Comparison of ENCODE assay signal across 1 cellular context in the genomic region with DNA sequence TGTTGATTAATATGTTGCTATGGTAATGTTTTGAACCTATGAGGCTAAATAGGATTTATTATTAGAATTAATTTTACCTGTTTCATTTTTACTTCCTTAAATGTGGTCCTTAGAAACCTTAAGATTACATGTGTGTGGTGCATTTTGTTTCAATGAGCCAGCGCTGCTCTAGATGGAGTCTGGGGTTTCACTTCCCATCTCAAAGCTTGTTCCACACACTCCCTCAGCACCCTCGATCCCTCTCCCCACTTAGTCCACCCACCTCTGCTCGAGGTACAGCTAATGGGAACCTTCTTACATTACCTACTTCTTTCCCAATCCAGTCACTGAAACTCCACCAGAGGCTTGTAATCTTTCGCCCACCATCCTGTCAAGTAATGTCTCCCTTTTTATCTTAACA.
TF ChIP-seq lines count a peak whose summit lies in the region.

No MANE protein-coding gene starts in this region.

TF ChIP-seq in GM12878, 131 proteins besides CTCF, POLR2A, EP300 and RAD21 (continued from another document and continues in another):
- TF ChIP-seq, protein P1, sequence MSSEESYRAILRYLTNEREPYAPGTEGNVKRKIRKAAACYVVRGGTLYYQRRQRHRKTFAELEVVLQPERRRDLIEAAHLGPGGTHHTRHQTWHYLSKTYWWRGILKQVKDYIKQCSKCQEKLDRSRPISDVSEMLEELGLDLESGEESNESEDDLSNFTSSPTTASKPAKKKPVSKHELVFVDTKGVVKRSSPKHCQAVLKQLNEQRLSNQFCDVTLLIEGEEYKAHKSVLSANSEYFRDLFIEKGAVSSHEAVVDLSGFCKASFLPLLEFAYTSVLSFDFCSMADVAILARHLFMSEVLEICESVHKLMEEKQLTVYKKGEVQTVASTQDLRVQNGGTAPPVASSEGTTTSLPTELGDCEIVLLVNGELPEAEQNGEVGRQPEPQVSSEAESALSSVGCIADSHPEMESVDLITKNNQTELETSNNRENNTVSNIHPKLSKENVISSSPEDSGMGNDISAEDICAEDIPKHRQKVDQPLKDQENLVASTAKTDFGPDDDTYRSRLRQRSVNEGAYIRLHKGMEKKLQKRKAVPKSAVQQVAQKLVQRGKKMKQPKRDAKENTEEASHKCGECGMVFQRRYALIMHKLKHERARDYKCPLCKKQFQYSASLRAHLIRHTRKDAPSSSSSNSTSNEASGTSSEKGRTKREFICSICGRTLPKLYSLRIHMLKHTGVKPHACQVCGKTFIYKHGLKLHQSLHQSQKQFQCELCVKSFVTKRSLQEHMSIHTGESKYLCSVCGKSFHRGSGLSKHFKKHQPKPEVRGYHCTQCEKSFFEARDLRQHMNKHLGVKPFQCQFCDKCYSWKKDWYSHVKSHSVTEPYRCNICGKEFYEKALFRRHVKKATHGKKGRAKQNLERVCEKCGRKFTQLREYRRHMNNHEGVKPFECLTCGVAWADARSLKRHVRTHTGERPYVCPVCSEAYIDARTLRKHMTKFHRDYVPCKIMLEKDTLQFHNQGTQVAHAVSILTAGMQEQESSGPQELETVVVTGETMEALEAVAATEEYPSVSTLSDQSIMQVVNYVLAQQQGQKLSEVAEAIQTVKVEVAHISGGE (CRISPR knock-in tag; IDR thresholded peaks at IDR 0.05): no peak
- TF ChIP-seq MYC (IDR thresholded peaks at IDR 0.05; ENCODE audit: insufficient read depth, insufficient read length, insufficient replicate concordance, low read length, severe bottlenecking) (no peak), EED (IDR thresholded peaks at IDR 0.05; ENCODE audit: low read depth) (0 out of 2 replicates have a peak, but pooled peaks have one; percentile 34), PML (IDR thresholded peaks at IDR 0.05; ENCODE audit: low read length) (no peak), DPF2 (IDR thresholded peaks at IDR 0.05) (no peak), ASH2L (IDR thresholded peaks at IDR 0.05; ENCODE audit: borderline replicate concordance, low read depth) (no peak), MXI1 (IDR thresholded peaks at IDR 0.05; ENCODE audit: low read depth, low read length) (no peak), ATF7 (IDR thresholded peaks at IDR 0.05; ENCODE audit: low read depth) (0 out of 2 replicates have a peak, but pooled peaks have one; percentile 19), NFXL1 (IDR thresholded peaks at IDR 0.05; ENCODE audit: borderline replicate concordance) (no peak), FOS (IDR thresholded peaks at IDR 0.05; ENCODE audit: borderline replicate concordance, extremely low read depth, insufficient read length) (no peak), POU2F2 (IDR thresholded peaks at IDR 0.05; ENCODE audit: borderline replicate concordance, low read depth, low read length) (no peak), MYB (IDR thresholded peaks at IDR 0.05; ENCODE audit: borderline replicate concordance, low read depth, low read length) (no peak), MEF2B (IDR thresholded peaks at IDR 0.05; ENCODE audit: partially characterized antibody, poor library complexity, severe bottlenecking) (peak; percentile 50), LARP7 (IDR thresholded peaks at IDR 0.05) (no peak), SUZ12 (IDR thresholded peaks at IDR 0.05; ENCODE audit: unreplicated experiment) (no peak), BRCA1 (IDR thresholded peaks at IDR 0.05; ENCODE audit: low read depth, low read length) (no peak), SUPT20H (IDR thresholded peaks at IDR 0.05; ENCODE audit: borderline replicate concordance, control insufficient read depth, low read depth, low read length) (no peak), IKZF2 (IDR thresholded peaks at IDR 0.05) (peak; percentile 68 to 75), KDM1A (IDR thresholded peaks at IDR 0.05; ENCODE audit: borderline replicate concordance) (no peak), BCL11A (IDR thresholded peaks at IDR 0.05; ENCODE audit: low read depth, low read length) (peak; percentile 34; the same call in 1 of the 2 replicates), MTA2 (IDR thresholded peaks at IDR 0.05; ENCODE audit: low read depth) (peak; percentile 78; the same call in 1 of the 2 replicates), CBX3 (IDR thresholded peaks at IDR 0.05; ENCODE audit: borderline replicate concordance, low read depth) (no peak), BMI1 (IDR thresholded peaks at IDR 0.05; ENCODE audit: borderline replicate concordance) (0 out of 2 replicates have a peak, but pooled peaks have one; percentile 43), IRF4 (IDR thresholded peaks at IDR 0.05; ENCODE audit: low read depth, low read length) (peak; percentile 45; the same call in 1 of the 2 replicates), SREBF1 (IDR thresholded peaks at IDR 0.05; ENCODE audit: low read length) (no peak), CHD1 (IDR thresholded peaks at IDR 0.05; ENCODE audit: low read depth, low read length) (no peak), IKZF1 (conservative IDR thresholded peaks at IDR 0.05) (peak; percentile 38), TCF12 (IDR thresholded peaks at IDR 0.05; ENCODE audit: low read depth, low read length) (no peak), ZSCAN29 (IDR thresholded peaks at IDR 0.05) (no peak), SPI1 (IDR thresholded peaks at IDR 0.05; ENCODE audit: borderline replicate concordance, insufficient read depth, low read depth, low read length) (peak; percentile 94), NR2C1 (IDR thresholded peaks at IDR 0.05) (no peak), SREBF2 (IDR thresholded peaks at IDR 0.05; ENCODE audit: low read length) (no peak), RAD51 (IDR thresholded peaks at IDR 0.05) (no peak), JUND (IDR thresholded peaks at IDR 0.05; ENCODE audit: low read depth, low read length) (no peak)
- TF ChIP-seq, protein P2, sequence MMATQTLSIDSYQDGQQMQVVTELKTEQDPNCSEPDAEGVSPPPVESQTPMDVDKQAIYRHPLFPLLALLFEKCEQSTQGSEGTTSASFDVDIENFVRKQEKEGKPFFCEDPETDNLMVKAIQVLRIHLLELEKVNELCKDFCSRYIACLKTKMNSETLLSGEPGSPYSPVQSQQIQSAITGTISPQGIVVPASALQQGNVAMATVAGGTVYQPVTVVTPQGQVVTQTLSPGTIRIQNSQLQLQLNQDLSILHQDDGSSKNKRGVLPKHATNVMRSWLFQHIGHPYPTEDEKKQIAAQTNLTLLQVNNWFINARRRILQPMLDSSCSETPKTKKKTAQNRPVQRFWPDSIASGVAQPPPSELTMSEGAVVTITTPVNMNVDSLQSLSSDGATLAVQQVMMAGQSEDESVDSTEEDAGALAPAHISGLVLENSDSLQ (IDR thresholded peaks at IDR 0.05): no peak
- TF ChIP-seq, protein P3, sequence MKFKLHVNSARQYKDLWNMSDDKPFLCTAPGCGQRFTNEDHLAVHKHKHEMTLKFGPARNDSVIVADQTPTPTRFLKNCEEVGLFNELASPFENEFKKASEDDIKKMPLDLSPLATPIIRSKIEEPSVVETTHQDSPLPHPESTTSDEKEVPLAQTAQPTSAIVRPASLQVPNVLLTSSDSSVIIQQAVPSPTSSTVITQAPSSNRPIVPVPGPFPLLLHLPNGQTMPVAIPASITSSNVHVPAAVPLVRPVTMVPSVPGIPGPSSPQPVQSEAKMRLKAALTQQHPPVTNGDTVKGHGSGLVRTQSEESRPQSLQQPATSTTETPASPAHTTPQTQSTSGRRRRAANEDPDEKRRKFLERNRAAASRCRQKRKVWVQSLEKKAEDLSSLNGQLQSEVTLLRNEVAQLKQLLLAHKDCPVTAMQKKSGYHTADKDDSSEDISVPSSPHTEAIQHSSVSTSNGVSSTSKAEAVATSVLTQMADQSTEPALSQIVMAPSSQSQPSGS (IDR thresholded peaks at IDR 0.05; ENCODE audit: low read length): no peak
- TF ChIP-seq, protein P4, sequence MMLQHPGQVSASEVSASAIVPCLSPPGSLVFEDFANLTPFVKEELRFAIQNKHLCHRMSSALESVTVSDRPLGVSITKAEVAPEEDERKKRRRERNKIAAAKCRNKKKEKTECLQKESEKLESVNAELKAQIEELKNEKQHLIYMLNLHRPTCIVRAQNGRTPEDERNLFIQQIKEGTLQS (IDR thresholded peaks at IDR 0.05; ENCODE audit: borderline replicate concordance, extremely low read depth, low read depth, low read length): no peak
- TF ChIP-seq, protein P5, sequence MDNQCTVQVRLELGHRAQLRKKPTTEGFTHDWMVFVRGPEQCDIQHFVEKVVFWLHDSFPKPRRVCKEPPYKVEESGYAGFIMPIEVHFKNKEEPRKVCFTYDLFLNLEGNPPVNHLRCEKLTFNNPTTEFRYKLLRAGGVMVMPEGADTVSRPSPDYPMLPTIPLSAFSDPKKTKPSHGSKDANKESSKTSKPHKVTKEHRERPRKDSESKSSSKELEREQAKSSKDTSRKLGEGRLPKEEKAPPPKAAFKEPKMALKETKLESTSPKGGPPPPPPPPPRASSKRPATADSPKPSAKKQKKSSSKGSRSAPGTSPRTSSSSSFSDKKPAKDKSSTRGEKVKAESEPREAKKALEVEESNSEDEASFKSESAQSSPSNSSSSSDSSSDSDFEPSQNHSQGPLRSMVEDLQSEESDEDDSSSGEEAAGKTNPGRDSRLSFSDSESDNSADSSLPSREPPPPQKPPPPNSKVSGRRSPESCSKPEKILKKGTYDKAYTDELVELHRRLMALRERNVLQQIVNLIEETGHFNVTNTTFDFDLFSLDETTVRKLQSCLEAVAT (IDR thresholded peaks at IDR 0.05): no peak
- TF ChIP-seq, protein P6, sequence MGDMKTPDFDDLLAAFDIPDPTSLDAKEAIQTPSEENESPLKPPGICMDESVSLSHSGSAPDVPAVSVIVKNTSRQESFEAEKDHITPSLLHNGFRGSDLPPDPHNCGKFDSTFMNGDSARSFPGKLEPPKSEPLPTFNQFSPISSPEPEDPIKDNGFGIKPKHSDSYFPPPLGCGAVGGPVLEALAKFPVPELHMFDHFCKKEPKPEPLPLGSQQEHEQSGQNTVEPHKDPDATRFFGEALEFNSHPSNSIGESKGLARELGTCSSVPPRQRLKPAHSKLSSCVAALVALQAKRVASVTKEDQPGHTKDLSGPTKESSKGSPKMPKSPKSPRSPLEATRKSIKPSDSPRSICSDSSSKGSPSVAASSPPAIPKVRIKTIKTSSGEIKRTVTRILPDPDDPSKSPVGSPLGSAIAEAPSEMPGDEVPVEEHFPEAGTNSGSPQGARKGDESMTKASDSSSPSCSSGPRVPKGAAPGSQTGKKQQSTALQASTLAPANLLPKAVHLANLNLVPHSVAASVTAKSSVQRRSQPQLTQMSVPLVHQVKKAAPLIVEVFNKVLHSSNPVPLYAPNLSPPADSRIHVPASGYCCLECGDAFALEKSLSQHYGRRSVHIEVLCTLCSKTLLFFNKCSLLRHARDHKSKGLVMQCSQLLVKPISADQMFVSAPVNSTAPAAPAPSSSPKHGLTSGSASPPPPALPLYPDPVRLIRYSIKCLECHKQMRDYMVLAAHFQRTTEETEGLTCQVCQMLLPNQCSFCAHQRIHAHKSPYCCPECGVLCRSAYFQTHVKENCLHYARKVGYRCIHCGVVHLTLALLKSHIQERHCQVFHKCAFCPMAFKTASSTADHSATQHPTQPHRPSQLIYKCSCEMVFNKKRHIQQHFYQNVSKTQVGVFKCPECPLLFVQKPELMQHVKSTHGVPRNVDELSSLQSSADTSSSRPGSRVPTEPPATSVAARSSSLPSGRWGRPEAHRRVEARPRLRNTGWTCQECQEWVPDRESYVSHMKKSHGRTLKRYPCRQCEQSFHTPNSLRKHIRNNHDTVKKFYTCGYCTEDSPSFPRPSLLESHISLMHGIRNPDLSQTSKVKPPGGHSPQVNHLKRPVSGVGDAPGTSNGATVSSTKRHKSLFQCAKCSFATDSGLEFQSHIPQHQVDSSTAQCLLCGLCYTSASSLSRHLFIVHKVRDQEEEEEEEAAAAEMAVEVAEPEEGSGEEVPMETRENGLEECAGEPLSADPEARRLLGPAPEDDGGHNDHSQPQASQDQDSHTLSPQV (IDR thresholded peaks at IDR 0.05): no peak
- TF ChIP-seq, protein P7, sequence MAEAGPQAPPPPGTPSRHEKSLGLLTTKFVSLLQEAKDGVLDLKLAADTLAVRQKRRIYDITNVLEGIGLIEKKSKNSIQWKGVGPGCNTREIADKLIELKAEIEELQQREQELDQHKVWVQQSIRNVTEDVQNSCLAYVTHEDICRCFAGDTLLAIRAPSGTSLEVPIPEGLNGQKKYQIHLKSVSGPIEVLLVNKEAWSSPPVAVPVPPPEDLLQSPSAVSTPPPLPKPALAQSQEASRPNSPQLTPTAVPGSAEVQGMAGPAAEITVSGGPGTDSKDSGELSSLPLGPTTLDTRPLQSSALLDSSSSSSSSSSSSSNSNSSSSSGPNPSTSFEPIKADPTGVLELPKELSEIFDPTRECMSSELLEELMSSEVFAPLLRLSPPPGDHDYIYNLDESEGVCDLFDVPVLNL (IDR thresholded peaks at IDR 0.05; ENCODE audit: low read depth, low read length): no peak
- TF ChIP-seq, protein P8, sequence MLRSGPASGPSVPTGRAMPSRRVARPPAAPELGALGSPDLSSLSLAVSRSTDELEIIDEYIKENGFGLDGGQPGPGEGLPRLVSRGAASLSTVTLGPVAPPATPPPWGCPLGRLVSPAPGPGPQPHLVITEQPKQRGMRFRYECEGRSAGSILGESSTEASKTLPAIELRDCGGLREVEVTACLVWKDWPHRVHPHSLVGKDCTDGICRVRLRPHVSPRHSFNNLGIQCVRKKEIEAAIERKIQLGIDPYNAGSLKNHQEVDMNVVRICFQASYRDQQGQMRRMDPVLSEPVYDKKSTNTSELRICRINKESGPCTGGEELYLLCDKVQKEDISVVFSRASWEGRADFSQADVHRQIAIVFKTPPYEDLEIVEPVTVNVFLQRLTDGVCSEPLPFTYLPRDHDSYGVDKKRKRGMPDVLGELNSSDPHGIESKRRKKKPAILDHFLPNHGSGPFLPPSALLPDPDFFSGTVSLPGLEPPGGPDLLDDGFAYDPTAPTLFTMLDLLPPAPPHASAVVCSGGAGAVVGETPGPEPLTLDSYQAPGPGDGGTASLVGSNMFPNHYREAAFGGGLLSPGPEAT (IDR thresholded peaks at IDR 0.05; ENCODE audit: low read depth): no peak
- TF ChIP-seq, protein P9, sequence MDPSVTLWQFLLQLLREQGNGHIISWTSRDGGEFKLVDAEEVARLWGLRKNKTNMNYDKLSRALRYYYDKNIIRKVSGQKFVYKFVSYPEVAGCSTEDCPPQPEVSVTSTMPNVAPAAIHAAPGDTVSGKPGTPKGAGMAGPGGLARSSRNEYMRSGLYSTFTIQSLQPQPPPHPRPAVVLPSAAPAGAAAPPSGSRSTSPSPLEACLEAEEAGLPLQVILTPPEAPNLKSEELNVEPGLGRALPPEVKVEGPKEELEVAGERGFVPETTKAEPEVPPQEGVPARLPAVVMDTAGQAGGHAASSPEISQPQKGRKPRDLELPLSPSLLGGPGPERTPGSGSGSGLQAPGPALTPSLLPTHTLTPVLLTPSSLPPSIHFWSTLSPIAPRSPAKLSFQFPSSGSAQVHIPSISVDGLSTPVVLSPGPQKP (IDR thresholded peaks at IDR 0.05; ENCODE audit: low read depth, low read length): no peak
